In genomic region chr1:73593804-73594203, GRCh38 we compare ENCODE assay signal across 12 cellular contexts.
DNase-seq lines count a peak whose midpoint lies in the region; ATAC-seq and TF ChIP-seq lines count a peak whose summit lies in the region.
"Had no signal": no experiment of that assay in that cellular context is flagged by ENCODE, and none has a peak within 500 bp of the region (broad histone marks: within the 10 kb centered on the region; RNA-seq: fewer than 3 reads in every experiment).

No MANE protein-coding gene starts in this region.

- H3K9me2 ChIP-seq in GM23338 (ENCODE audit: insufficient read depth) (peaks cover 13% of the 10 kb centered on the region; the same call in 1 of the 2 replicates), hepatocyte (replicated peaks; ENCODE audit: insufficient read depth) (no peaks in the 10 kb centered on the region)

- H3K27ac Mint-ChIP-seq in GM23338 = peak overlapping the region; percentile 42
- H3K27ac Mint-ChIP-seq in activated T-cell treated with anti-CD3 and anti-CD28 coated beads, Interleukin-2, amount 50 U/mL, for 72 hours = no peak overlapping the region

- no peaks in the 10 kb centered on the region for H3F3A ChIP-seq in GM23338 (replicated peaks; ENCODE audit: low read depth)

- DNase-seq in GM23338 (ENCODE audit: low spot score) (no peak), RWPE1 (ENCODE audit: low spot score) (peak; percentile 10), hepatocyte (ENCODE audit: low spot score) (no peak), retinal pigment epithelial cell (ENCODE audit: low read depth) (peak; percentile 17), SIG-M5 treated with dmso at 0.1 percent for 504 hours (lab: John Stamatoyannopoulos, UW; ENCODE audit: unreplicated experiment) (no peak), posterior cingulate gyrus (no peak), ACHN (no peak)
- no peak for DNase-seq in activated T-cell treated with anti-CD3 and anti-CD28 coated beads, Interleukin-2, amount 50 U/mL, for 72 hours
- DNase-seq: DMS 273 treated with DMSO at 0.1 percent for 48 hours, islet precursor cell, NCI-H1930, WERI-Rb-1 had no signal

- CTCF ChIA-PET in RWPE1 (lab: Yijun Ruan, JAX) = no interaction called here

- ATAC-seq in GM23338 = no peak
- ATAC-seq in activated T-cell treated with anti-CD3 and anti-CD28 coated beads, Interleukin-2, amount 50 U/mL, for 72 hours (replicated peaks in 1 of 2) = no peak

- H3K79me2 ChIP-seq in GM23338 (replicated peaks; ENCODE audit: insufficient read depth) = no peaks in the 10 kb centered on the region
- no peaks in the 10 kb centered on the region for H3K79me2 ChIP-seq in hepatocyte

- H3K4me1 Mint-ChIP-seq in GM23338 = peaks cover 13% of the 10 kb centered on the region
- H3K4me1 Mint-ChIP-seq in activated T-cell treated with anti-CD3 and anti-CD28 coated beads, Interleukin-2, amount 50 U/mL, for 72 hours (ENCODE audit: low read depth) = no peaks in the 10 kb centered on the region

- no peaks in the 10 kb centered on the region for H3K9me3 Mint-ChIP-seq in GM23338
- H3K9me3 Mint-ChIP-seq in activated T-cell treated with anti-CD3 and anti-CD28 coated beads, Interleukin-2, amount 50 U/mL, for 72 hours = peaks cover 6 to 7% of the 10 kb centered on the region in 2 donors

- H3K36me3 ChIP-seq in GM23338 (ENCODE audit: insufficient read depth) (no peaks in the 10 kb centered on the region), hepatocyte (replicated peaks; ENCODE audit: insufficient read depth, low read depth) (no peaks in the 10 kb centered on the region)
- H3K36me3 ChIP-seq: WERI-Rb-1 had no signal

- WGBS in hepatocyte (ENCODE audit: low lambda C conversion rate, missing lambda C conversion rate) = 64% methylated on average over 4 of the region's 4 CpGs

- in situ Hi-C loops in ACHN (cut with HindIII; ENCODE audit: low pct_ligation_motif_present, low pct_unique_long_range_greater_than_20kb, low sequenced_read_pairs) = no loop called here

- intact Hi-C loops in posterior cingulate gyrus (cut with DNase I) = no loop called here

- H3K27me3 ChIP-seq in GM23338 (ENCODE audit: insufficient read depth) (no peaks in the 10 kb centered on the region), hepatocyte (no peaks in the 10 kb centered on the region)

- H3K4me3 Mint-ChIP-seq in GM23338 = no peak overlapping the region
- H3K4me3 Mint-ChIP-seq in activated T-cell treated with anti-CD3 and anti-CD28 coated beads, Interleukin-2, amount 50 U/mL, for 72 hours = no peak overlapping the region

- H3K4me3 ChIP-seq in GM23338 (no peak overlapping the region), hepatocyte (no peak overlapping the region), retinal pigment epithelial cell (ENCODE audit: low read length) (no peak overlapping the region)

- TF ChIP-seq CTCF in GM23338 (conservative IDR thresholded peaks at IDR 0.05; ENCODE audit: low read depth in 2 of 2) = no peak
- no peak for TF ChIP-seq CTCF in RWPE1 (conservative IDR thresholded peaks at IDR 0.05; ENCODE audit: low read depth)
- TF ChIP-seq CTCF in hepatocyte (IDR thresholded peaks at IDR 0.05; ENCODE audit: poor library complexity) = no peak
- TF ChIP-seq CTCF in retinal pigment epithelial cell (conservative IDR thresholded peaks at IDR 0.05; ENCODE audit: low read depth, low read length) = no peak

- no peaks in the 10 kb centered on the region; the same call in 1 of the 2 replicates for H3K4me1 ChIP-seq in GM23338 (ENCODE audit: insufficient read depth)
- H3K4me1 ChIP-seq in hepatocyte (ENCODE audit: insufficient read depth) = peaks cover 12% of the 10 kb centered on the region

- H4K20me1 ChIP-seq in GM23338 (replicated peaks; ENCODE audit: insufficient read depth) (no peaks in the 10 kb centered on the region), hepatocyte (ENCODE audit: insufficient read depth, poor library complexity, severe bottlenecking) (no peaks in the 10 kb centered on the region)

- H2AFZ ChIP-seq in GM23338 (peak overlapping the region; percentile 33; the same call in 1 of the 2 replicates), hepatocyte (peak overlapping the region; percentile 58)

- no peaks in the 10 kb centered on the region for H3K9me3 ChIP-seq in hepatocyte (ENCODE audit: low read depth)

- POLR2A ChIA-PET in RWPE1 (lab: Yijun Ruan, JAX; ENCODE audit: low non-redundant PET) = no interaction called here

- H3K36me3 Mint-ChIP-seq in GM23338 (ENCODE audit: low read depth) = no peaks in the 10 kb centered on the region
- peaks cover 0 to 3% of the 10 kb centered on the region in 2 donors for H3K36me3 Mint-ChIP-seq in activated T-cell treated with anti-CD3 and anti-CD28 coated beads, Interleukin-2, amount 50 U/mL, for 72 hours (ENCODE audit: insufficient read depth in 2 of 2)

- H3K27ac ChIP-seq in GM23338 (ENCODE audit: low read depth) = no peak overlapping the region; the same call in 1 of the 2 replicates
- no peak overlapping the region for H3K27ac ChIP-seq in RWPE1
- H3K27ac ChIP-seq in hepatocyte = peak overlapping the region; percentile 82
- H3K27ac ChIP-seq: WERI-Rb-1 had no signal

- no peaks in the 10 kb centered on the region for H3K27me3 Mint-ChIP-seq in GM23338 (ENCODE audit: insufficient read depth, low read depth, poor library complexity)
- no peaks in the 10 kb centered on the region for H3K27me3 Mint-ChIP-seq in activated T-cell treated with anti-CD3 and anti-CD28 coated beads, Interleukin-2, amount 50 U/mL, for 72 hours (ENCODE audit: low read depth)

- H3K4me2 ChIP-seq in GM23338 = no peak overlapping the region
- H3K4me2 ChIP-seq in hepatocyte = peak overlapping the region; percentile 50

TF ChIP-seq in GM23338, 12 proteins besides CTCF, POLR2A, EP300 and RAD21 (continues in another document):
- TF ChIP-seq EZH2 (IDR thresholded peaks at IDR 0.05; ENCODE audit: low read depth, unreplicated experiment) (no peak), ZNF331 (CRISPR knock-in tag; IDR thresholded peaks at IDR 0.05; ENCODE audit: low read depth) (no peak), JUNB (IDR thresholded peaks at IDR 0.05; ENCODE audit: unreplicated experiment) (no peak), ZNF114 (CRISPR knock-in tag; IDR thresholded peaks at IDR 0.05) (no peak), CREB1 (CRISPR knock-in tag; IDR thresholded peaks at IDR 0.05; ENCODE audit: low read depth) (no peak), STAT1 (IDR thresholded peaks at IDR 0.05; ENCODE audit: unreplicated experiment) (no peak), EZH2phosphoT487 (IDR thresholded peaks at IDR 0.05; ENCODE audit: unreplicated experiment) (no peak), POLR2AphosphoS5 (IDR thresholded peaks at IDR 0.05; ENCODE audit: low read depth) (no peak), ZNF462 (CRISPR knock-in tag; IDR thresholded peaks at IDR 0.05) (no peak)

Comparison
In these comparisons a context has a peak if more than half of its experiments do, and no peak if none do; other contexts are left out.
1. DNase-seq: peak in RWPE1 (single experiment) and retinal pigment epithelial cell (single experiment); none in GM23338 (single experiment), hepatocyte (single experiment), SIG-M5 treated with dmso at 0.1 percent for 504 hours (single experiment), activated T-cell treated with anti-CD3 and anti-CD28 coated beads, Interleukin-2, amount 50 U/mL, for 72 hours (0 of 2), posterior cingulate gyrus (0 of 10) and ACHN (single experiment).